13 cellular contexts compared by ENCODE assay signal in genomic region chr12:58639323-58639934, GRCh38.
DNase-seq lines count a peak whose midpoint lies in the region; ATAC-seq and TF ChIP-seq lines count a peak whose summit lies in the region.
"Had no signal": no experiment of that assay in that cellular context is flagged by ENCODE, and none has a peak within 500 bp of the region (broad histone marks: within the 10 kb centered on the region; RNA-seq: fewer than 3 reads in every experiment).

No MANE protein-coding gene starts in this region.

- no peaks in the 10 kb centered on the region for H3K4me1 ChIP-seq in neural progenitor cell
- H3K4me1 ChIP-seq: prostate gland, tibial nerve had no signal

- H3K4me3 Mint-ChIP-seq in neural progenitor cell: no peak overlapping the region
- H3K4me3 Mint-ChIP-seq: B cell had no signal

- H3K4me3 ChIP-seq in fibroblast of pulmonary artery (replicated peaks; ENCODE audit: low read depth, low read length): no peak overlapping the region
- no peak overlapping the region for H3K4me3 ChIP-seq in neural progenitor cell
- H3K4me3 ChIP-seq: prostate gland, tibial nerve had no signal

- H3K9ac ChIP-seq in neural progenitor cell: no peak overlapping the region

- H3K4me1 Mint-ChIP-seq in neural progenitor cell: no peaks in the 10 kb centered on the region
- H3K4me1 Mint-ChIP-seq: B cell had no signal

- no peak overlapping the region for H2AFZ ChIP-seq in neural progenitor cell (replicated peaks)

- peaks cover 2% of the 10 kb centered on the region for H3K36me3 Mint-ChIP-seq in neural progenitor cell

- no peaks in the 10 kb centered on the region for H3K36me3 ChIP-seq in neural progenitor cell
- H3K36me3 ChIP-seq: prostate gland, tibial nerve had no signal

- ATAC-seq in GM21723 (IDR thresholded peaks at IDR 0.05; ENCODE audit: unreplicated experiment) (no peak), GM19351 (IDR thresholded peaks at IDR 0.05; ENCODE audit: unreplicated experiment) (no peak)

- H3K9me3 Mint-ChIP-seq in neural progenitor cell: peaks cover 12% of the 10 kb centered on the region

- no peak overlapping the region for H3K4me2 ChIP-seq in neural progenitor cell

- no peaks in the 10 kb centered on the region for H4K20me1 ChIP-seq in neural progenitor cell (ENCODE audit: low read depth)

- H3K9me3 ChIP-seq in neural progenitor cell (ENCODE audit: low read depth): no peaks in the 10 kb centered on the region
- H3K9me3 ChIP-seq: prostate gland had no signal

- no peaks in the 10 kb centered on the region for H3F3A ChIP-seq in neural progenitor cell (ENCODE audit: low read depth)

- DNase-seq in DMS 273 treated with DMSO at 0.1 percent for 48 hours (lab: John Stamatoyannopoulos, UW) (peak; percentile 43), NCI-H1105 treated with DMSO at 0.1 percent for 48 hours (lab: John Stamatoyannopoulos, UW) (peak; percentile 92), NCI-H82 treated with DMSO at 0.1 percent for 48 hours (lab: John Stamatoyannopoulos, UW; ENCODE audit: unreplicated experiment) (peak; percentile 96), fibroblast of pulmonary artery (ENCODE audit: low read depth) (peak; percentile 31), neural progenitor cell (ENCODE audit: low spot score) (no peak), NCI-H1694 treated with DMSO at 0.1 percent for 48 hours (lab: John Stamatoyannopoulos, UW) (no peak)
- DNase-seq: MM.1S; stimulated activated CD8-positive, alpha-beta memory T cell treated with anti-CD3 and anti-CD28 coated beads, Interleukin-4, amount 100 ng/mL, for 48 hours had no signal

- no peak overlapping the region for H3K27ac Mint-ChIP-seq in neural progenitor cell
- H3K27ac Mint-ChIP-seq: B cell had no signal

- no peak overlapping the region for H3K27ac ChIP-seq in neural progenitor cell
- H3K27ac ChIP-seq: prostate gland, tibial nerve had no signal

- H3K27me3 Mint-ChIP-seq in neural progenitor cell (ENCODE audit: insufficient read depth, low read depth): no peaks in the 10 kb centered on the region
- H3K27me3 Mint-ChIP-seq: B cell had no signal

- no peaks in the 10 kb centered on the region for H3K79me2 ChIP-seq in neural progenitor cell (ENCODE audit: low read depth)

- TF ChIP-seq CTCF in fibroblast of pulmonary artery (IDR thresholded peaks at IDR 0.05; ENCODE audit: low read length, missing control alignments) (no peak), neural progenitor cell (IDR thresholded peaks at IDR 0.05) (no peak)

- H3K27me3 ChIP-seq in neural progenitor cell: no peaks in the 10 kb centered on the region
- H3K27me3 ChIP-seq: tibial nerve had no signal

Comparison
In these comparisons a context has a peak if more than half of its experiments do, and no peak if none do; other contexts are left out.
1. DNase-seq: peak in DMS 273 treated with DMSO at 0.1 percent for 48 hours (single experiment), NCI-H1105 treated with DMSO at 0.1 percent for 48 hours (single experiment), NCI-H82 treated with DMSO at 0.1 percent for 48 hours (single experiment) and fibroblast of pulmonary artery (single experiment); none in neural progenitor cell (single experiment) and NCI-H1694 treated with DMSO at 0.1 percent for 48 hours (single experiment).